Comparison of ENCODE assay signal across 28 cellular contexts in genomic region chr1:180698580-180698979, GRCh38.
"Had no signal": no experiment of that assay in that cellular context is flagged by ENCODE, and none has a peak within 500 bp of the region (broad histone marks: within the 10 kb centered on the region; RNA-seq: fewer than 3 reads in every experiment).

No MANE protein-coding gene starts in this region.

- H2AFZ ChIP-seq: hepatocyte had no signal

- H3K27ac ChIP-seq: colonic mucosa, esophagus muscularis mucosa, foreskin keratinocyte, gastroesophageal sphincter, heart left ventricle, hepatocyte, left lung, lower lobe of right lung had no signal

- H3K4me2 ChIP-seq: hepatocyte had no signal

- H3K4me3 ChIP-seq: colonic mucosa, esophagus muscularis mucosa, gastroesophageal sphincter, heart left ventricle, hepatocyte, left lung, lower lobe of right lung, mucosa of descending colon had no signal

- H3K4me1 ChIP-seq: colonic mucosa, foreskin keratinocyte, gastroesophageal sphincter, left lung, lower lobe of right lung had no signal

- H3K36me3 ChIP-seq: colonic mucosa, esophagus muscularis mucosa, gastroesophageal sphincter, heart left ventricle, left lung, lower lobe of right lung had no signal

- H3K27ac Mint-ChIP-seq: dendritic cell treated with granulocyte-macrophage colony-stimulating factor and Interleukin-4, amounts not matched to agents 40 ng/mL and 50 ng/mL, for 4 days; effector memory CD8-positive, alpha-beta T cell; endodermal cell; immature natural killer cell; mesothelial cell of epicardium; naive thymus-derived CD8-positive, alpha-beta T cell had no signal

- H3K9me3 ChIP-seq: colonic mucosa had no signal

- H3K4me1 Mint-ChIP-seq: mesothelial cell of epicardium had no signal

- H3K4me3 Mint-ChIP-seq: dendritic cell treated with granulocyte-macrophage colony-stimulating factor and Interleukin-4, amounts not matched to agents 40 ng/mL and 50 ng/mL, for 4 days; effector memory CD8-positive, alpha-beta T cell; endodermal cell; immature natural killer cell; mesothelial cell of epicardium; naive B cell; naive thymus-derived CD8-positive, alpha-beta T cell had no signal

- ATAC-seq: effector memory CD8-positive, alpha-beta T cell; foreskin keratinocyte; gastroesophageal sphincter; heart left ventricle; left colon; left lung; left ventricle myocardium superior; lower lobe of right lung; mucosa of descending colon; naive thymus-derived CD8-positive, alpha-beta T cell had no signal

- H3K27me3 Mint-ChIP-seq: dendritic cell treated with granulocyte-macrophage colony-stimulating factor and Interleukin-4, amounts not matched to agents 40 ng/mL and 50 ng/mL, for 4 days; effector memory CD8-positive, alpha-beta T cell; naive B cell; naive thymus-derived CD8-positive, alpha-beta T cell had no signal

- FAIRE-seq: endometrium, endothelial cell of umbilical vein, frontal cortex, kidney had no signal

- DNase-seq: colonic mucosa; cortex of kidney; effector CD8-positive, alpha-beta T cell; effector memory CD8-positive, alpha-beta T cell; endodermal cell; foreskin keratinocyte; heart left ventricle; hypothalamus; immature natural killer cell; islet precursor cell; kidney; kidney glomerular epithelial cell; left colon; left lung; left ventricle myocardium superior; lower lobe of right lung; mesenchymal stem cell; mucosa of descending colon; naive B cell; naive thymus-derived CD8-positive, alpha-beta T cell had no signal

- H3K27me3 ChIP-seq: colonic mucosa, esophagus muscularis mucosa, foreskin keratinocyte, gastroesophageal sphincter, heart left ventricle, hepatocyte, left lung had no signal
